In the genomic region with DNA sequence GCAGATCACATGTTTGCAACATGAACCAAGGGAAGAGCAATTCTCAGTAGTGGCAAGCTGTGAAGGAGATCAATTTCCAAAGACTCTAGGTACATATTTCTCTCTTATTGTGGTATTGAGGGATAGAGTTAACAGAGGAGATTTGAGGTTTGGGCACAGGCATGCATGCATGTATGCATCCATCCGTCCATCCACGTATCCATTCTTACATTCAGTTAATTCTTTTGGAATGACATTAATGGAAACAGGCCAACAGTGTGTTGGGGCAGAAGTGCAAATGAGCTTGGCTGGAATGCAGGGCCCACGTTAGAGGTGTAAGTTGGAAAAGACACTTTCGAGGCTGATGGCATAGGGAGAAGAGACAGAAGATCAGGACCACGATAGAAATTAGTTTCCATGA, we compare ENCODE assay signal across 33 cellular contexts.
"Had no signal": no experiment of that assay in that cellular context is flagged by ENCODE, and none has a peak within 500 bp of the region (broad histone marks: within the 10 kb centered on the region; RNA-seq: fewer than 3 reads in every experiment).

No MANE protein-coding gene starts in this region.

- H3K4me3 ChIP-seq: breast epithelium, esophagus muscularis mucosa, gastrocnemius medialis, heart left ventricle had no signal

- H3K27me3 Mint-ChIP-seq: activated B cell treated with CpG ODN at 0.5 μM for 24 hours; activated CD8-positive, alpha-beta T cell treated with anti-CD3 and anti-CD28 coated beads for 36 hours; activated naive CD8-positive, alpha-beta T cell; activated T-helper 17 cell treated with anti-CD3 and anti-CD28 coated beads, Interleukin-2, amount 50 U/mL, for 72 hours; effector memory CD8-positive, alpha-beta T cell; T-helper 17 cell had no signal

- FAIRE-seq: colon had no signal

- H3K36me3 ChIP-seq: breast epithelium, esophagus muscularis mucosa, gastrocnemius medialis, heart left ventricle, WERI-Rb-1 had no signal

- ATAC-seq: activated CD4-positive, CD25-positive, alpha-beta regulatory T cell treated with anti-CD3 and anti-CD28 coated beads, Interleukin-2, amount 50 U/mL, for 24 hours; activated CD8-positive, alpha-beta T cell treated with anti-CD3 and anti-CD28 coated beads for 36 hours; activated T-cell treated with anti-CD3 and anti-CD28 coated beads, Interleukin-2, amount 50 U/mL, for 4 hours; activated T-helper 17 cell treated with anti-CD3 and anti-CD28 coated beads, Interleukin-2, amount 50 U/mL, for 72 hours; effector memory CD8-positive, alpha-beta T cell; gastrocnemius medialis; heart left ventricle; T-helper 17 cell had no signal

- H3K4me1 ChIP-seq: breast epithelium, esophagus muscularis mucosa, foreskin keratinocyte, heart left ventricle had no signal

- H3K4me1 Mint-ChIP-seq: activated B cell treated with CpG ODN at 0.5 μM for 24 hours; activated T-helper 17 cell treated with anti-CD3 and anti-CD28 coated beads, Interleukin-2, amount 50 U/mL, for 72 hours; T-helper 17 cell had no signal

- H3K4me3 Mint-ChIP-seq: activated B cell treated with CpG ODN at 0.5 μM for 24 hours; activated CD8-positive, alpha-beta T cell treated with anti-CD3 and anti-CD28 coated beads for 36 hours; activated naive CD8-positive, alpha-beta T cell; activated T-cell treated with anti-CD3 and anti-CD28 coated beads, Interleukin-2, amount 50 U/mL, for 4 hours; activated T-helper 17 cell treated with anti-CD3 and anti-CD28 coated beads, Interleukin-2, amount 50 U/mL, for 72 hours; brain; effector memory CD8-positive, alpha-beta T cell; T-helper 17 cell; T-helper 2 cell treated with Interferon-gamma antibody and Interleukin-4, amounts not matched to agents 5 μg/mL and 100 μg/mL, for 36 hours had no signal

- H3K27ac ChIP-seq: breast epithelium, esophagus muscularis mucosa, foreskin keratinocyte, gastrocnemius medialis, heart left ventricle, WERI-Rb-1 had no signal

- H3K36me3 Mint-ChIP-seq: activated naive CD8-positive, alpha-beta T cell; brain had no signal

- H3K27me3 ChIP-seq: breast epithelium, esophagus muscularis mucosa, foreskin keratinocyte, gastrocnemius medialis, heart left ventricle had no signal

- H3K27ac Mint-ChIP-seq: activated B cell treated with CpG ODN at 0.5 μM for 24 hours; activated CD8-positive, alpha-beta T cell treated with anti-CD3 and anti-CD28 coated beads for 36 hours; activated naive CD8-positive, alpha-beta T cell; activated T-helper 17 cell treated with anti-CD3 and anti-CD28 coated beads, Interleukin-2, amount 50 U/mL, for 72 hours; brain; effector memory CD8-positive, alpha-beta T cell; T-helper 17 cell; T-helper 2 cell treated with Interferon-gamma antibody and Interleukin-4, amounts not matched to agents 5 μg/mL and 100 μg/mL, for 36 hours had no signal

- H3K9me3 Mint-ChIP-seq: activated B cell treated with CpG ODN at 0.5 μM for 24 hours; activated CD8-positive, alpha-beta T cell treated with anti-CD3 and anti-CD28 coated beads for 36 hours; activated T-cell treated with anti-CD3 and anti-CD28 coated beads, Interleukin-2, amount 50 U/mL, for 4 hours; activated T-helper 17 cell treated with anti-CD3 and anti-CD28 coated beads, Interleukin-2, amount 50 U/mL, for 72 hours; effector memory CD8-positive, alpha-beta T cell; T-helper 2 cell treated with Interferon-gamma antibody and Interleukin-4, amounts not matched to agents 5 μg/mL and 100 μg/mL, for 36 hours had no signal

- DNase-seq: activated B cell treated with CpG ODN at 0.5 μM for 24 hours; activated CD4-positive, alpha-beta T cell treated with anti-CD3 and anti-CD28 coated beads for 48 hours; activated CD4-positive, alpha-beta T cell treated with anti-CD3 and anti-CD28 coated beads, Interleukin-2, amount 50 U/mL, for 1 hour; activated CD4-positive, alpha-beta T cell treated with anti-CD3 and anti-CD28 coated beads, Interleukin-2, amount 50 U/mL, for 48 hours; activated CD8-positive, alpha-beta memory T cell treated with anti-CD3 and anti-CD28 coated beads for 24 hours; activated CD8-positive, alpha-beta T cell treated with anti-CD3 and anti-CD28 coated beads for 36 hours; activated effector memory CD4-positive, alpha-beta T cell treated with Interleukin-2 at 50 U/mL for 16 hours; activated gamma-delta T cell treated with Interleukin-2 at 50 U/mL for 16 hours; activated naive CD4-positive, alpha-beta T cell treated with anti-CD3 and anti-CD28 coated beads, Interleukin-2, amount 50 U/mL, for 16 hours; activated naive CD4-positive, alpha-beta T cell treated with Interleukin-2 at 50 U/mL for 16 hours; activated T-cell treated with anti-CD3 and anti-CD28 coated beads, Interleukin-2, amount 50 U/mL, for 4 hours; amniotic stem cell; anterior cingulate cortex; cortex of kidney; dermis blood vessel endothelial cell; effector CD4-positive, alpha-beta T cell; effector memory CD8-positive, alpha-beta T cell; erythroblast; foreskin keratinocyte; gastrocnemius medialis; glutamatergic neuron; heart left ventricle; T-helper 17 cell; T1000; WERI-Rb-1 had no signal

- H3K9me3 ChIP-seq: breast epithelium, esophagus muscularis mucosa, gastrocnemius medialis, heart left ventricle had no signal
